In genomic region chr21:16070207-16070651, GRCh38 we compare ENCODE assay signal across 12 cellular contexts.
DNase-seq lines count a peak whose midpoint lies in the region; TF ChIP-seq lines count a peak whose summit lies in the region.
"Had no signal": no experiment of that assay in that cellular context is flagged by ENCODE, and none has a peak within 500 bp of the region (broad histone marks: within the 10 kb centered on the region; RNA-seq: fewer than 3 reads in every experiment).

No MANE protein-coding gene starts in this region.

- H3K27me3 ChIP-seq in esophagus squamous epithelium: no peaks in the 10 kb centered on the region

- no peaks in the 10 kb centered on the region for H3K27me3 Mint-ChIP-seq in activated naive CD8-positive, alpha-beta T cell treated with anti-CD3 and anti-CD28 coated beads for 36 hours
- H3K27me3 Mint-ChIP-seq: activated naive CD8-positive, alpha-beta T cell treated with anti-CD3 and anti-CD28 coated beads, Interleukin-2, amount 10 ng/mL, durations not matched to agents 7 days and 5 days had no signal

- H3K4me1 ChIP-seq in esophagus squamous epithelium: peaks cover 0 to 6% (median 0%) of the 10 kb centered on the region in 3 donors

- no peaks in the 10 kb centered on the region for H3K9me3 ChIP-seq in esophagus squamous epithelium

- TF ChIP-seq CTCF in esophagus squamous epithelium (IDR thresholded peaks at IDR 0.05): peak in 2 of 6 experiments; percentile 13 to 46

- no peak overlapping the region for H3K4me3 Mint-ChIP-seq in activated naive CD8-positive, alpha-beta T cell treated with anti-CD3 and anti-CD28 coated beads for 36 hours
- H3K4me3 Mint-ChIP-seq: activated naive CD8-positive, alpha-beta T cell treated with anti-CD3 and anti-CD28 coated beads, Interleukin-2, amount 10 ng/mL, durations not matched to agents 7 days and 5 days had no signal

- peak; percentile 64 for DNase-seq in DMS 273 (lab: John Stamatoyannopoulos, UW; ENCODE audit: unreplicated experiment)
- peak; percentile 70 for DNase-seq in NCI-H446 treated with DMSO at 0.1 percent for 48 hours (lab: John Stamatoyannopoulos, UW)
- DNase-seq in esophagus squamous epithelium (lab: John Stamatoyannopoulos, UW): no peak
- peak; percentile 81 for DNase-seq in putamen (ENCODE audit: low spot score)
- no peak for DNase-seq in activated CD4-positive, CD25-positive, alpha-beta regulatory T cell (lab: John Stamatoyannopoulos, UW)
- no peak for DNase-seq in NCI-H1436 (lab: John Stamatoyannopoulos, UW)
- no peak for DNase-seq in activated naive CD8-positive, alpha-beta T cell treated with anti-CD3 and anti-CD28 coated beads for 36 hours
- DNase-seq in activated gamma-delta T cell (lab: John Stamatoyannopoulos, UW): no peak
- DNase-seq: activated CD4-positive, alpha-beta T cell treated with anti-CD3 and anti-CD28 coated beads for 1 hour; activated naive CD8-positive, alpha-beta T cell treated with anti-CD3 and anti-CD28 coated beads, Interleukin-2, amount 10 ng/mL, durations not matched to agents 7 days and 5 days; stimulated activated CD4-positive, alpha-beta T cell treated with anti-CD3 and anti-CD28 coated beads, Interleukin-4, amount 100 ng/mL, for 24 hours had no signal

- WGBS in esophagus squamous epithelium, 2 donors: 46 to 64% methylated on average over 7 of the region's 7 CpGs

- no peaks in the 10 kb centered on the region for H3K4me1 Mint-ChIP-seq in activated naive CD8-positive, alpha-beta T cell treated with anti-CD3 and anti-CD28 coated beads for 36 hours
- H3K4me1 Mint-ChIP-seq: activated naive CD8-positive, alpha-beta T cell treated with anti-CD3 and anti-CD28 coated beads, Interleukin-2, amount 10 ng/mL, durations not matched to agents 7 days and 5 days had no signal

- H3K27ac ChIP-seq in esophagus squamous epithelium: no peak overlapping the region
- H3K27ac ChIP-seq: KMS-11 had no signal

- TF ChIP-seq POLR2A in esophagus squamous epithelium (IDR thresholded peaks at IDR 0.05): no peak

- H3K9me3 Mint-ChIP-seq in activated naive CD8-positive, alpha-beta T cell treated with anti-CD3 and anti-CD28 coated beads for 36 hours: no peaks in the 10 kb centered on the region
- H3K9me3 Mint-ChIP-seq: activated naive CD8-positive, alpha-beta T cell treated with anti-CD3 and anti-CD28 coated beads, Interleukin-2, amount 10 ng/mL, durations not matched to agents 7 days and 5 days had no signal

- H3K4me3 ChIP-seq in esophagus squamous epithelium: peak overlapping the region in 3 of 4 donors; percentile 30 to 60 (median 37)

- H3K27ac Mint-ChIP-seq in activated naive CD8-positive, alpha-beta T cell treated with anti-CD3 and anti-CD28 coated beads for 36 hours: no peak overlapping the region
- H3K27ac Mint-ChIP-seq: activated naive CD8-positive, alpha-beta T cell treated with anti-CD3 and anti-CD28 coated beads, Interleukin-2, amount 10 ng/mL, durations not matched to agents 7 days and 5 days had no signal

- H3K36me3 Mint-ChIP-seq in activated naive CD8-positive, alpha-beta T cell treated with anti-CD3 and anti-CD28 coated beads for 36 hours: no peaks in the 10 kb centered on the region
- H3K36me3 Mint-ChIP-seq: activated naive CD8-positive, alpha-beta T cell treated with anti-CD3 and anti-CD28 coated beads, Interleukin-2, amount 10 ng/mL, durations not matched to agents 7 days and 5 days had no signal

- intact Hi-C loops in esophagus squamous epithelium (cut with DNase I): no loop called here

- H3K36me3 ChIP-seq in esophagus squamous epithelium: no peaks in the 10 kb centered on the region

Comparison
In these comparisons a context has a peak if more than half of its experiments do, and no peak if none do; other contexts are left out.
1. DNase-seq: peak in DMS 273 (single experiment), NCI-H446 treated with DMSO at 0.1 percent for 48 hours (single experiment) and putamen (single experiment); none in esophagus squamous epithelium (single experiment), activated CD4-positive, CD25-positive, alpha-beta regulatory T cell (0 of 4), NCI-H1436 (single experiment), activated naive CD8-positive, alpha-beta T cell treated with anti-CD3 and anti-CD28 coated beads for 36 hours (single experiment) and activated gamma-delta T cell (single experiment).